Comparison of ENCODE assay signal across 7 cellular contexts in genomic region chr6:3767483-3767882, GRCh38. TPM values are rescaled to one million over a fixed set of nuclear protein-coding genes. Genes with fewer than 3 reads are reported as not detected.
DNase-seq lines count a peak whose midpoint lies in the region; ATAC-seq, FAIRE-seq and TF ChIP-seq lines count a peak whose summit lies in the region.
"Not testable (repeated sequence)": the region's sequence is repeated elsewhere in the genome, so short reads cannot be mapped to it uniquely, and the experiment has no call there.

No MANE protein-coding gene starts in this region.

- H3K4me1 ChIP-seq in DOHH2 (ENCODE audit: control insufficient read depth, low read length) = peaks cover 72% of the 10 kb centered on the region
- H3K4me1 ChIP-seq in left lung = not testable (repeated sequence)

- H4K20me1 ChIP-seq in DOHH2 (ENCODE audit: control insufficient read depth, insufficient read depth, low read depth, low read length) = not testable (repeated sequence)

- H3K79me2 ChIP-seq in DOHH2 (ENCODE audit: control insufficient read depth, low read length) = not testable (repeated sequence)

- intact Hi-C loops in left lung (cut with DNase I) = not testable (repeated sequence)

- FAIRE-seq in bronchial epithelial cell (lab: Jason Lieb, UNC) = not testable (repeated sequence)

- not testable (repeated sequence) for H3K9me3 ChIP-seq in DOHH2 (ENCODE audit: control insufficient read depth, insufficient read depth, low read length); left lung

- H3K4me2 ChIP-seq in DOHH2 (ENCODE audit: low read length) = peak overlapping the region; percentile 59

- not testable (repeated sequence) for H3F3A ChIP-seq in DOHH2 (ENCODE audit: control insufficient read depth, insufficient read depth)

- DNase-seq in M059J (ENCODE audit: low read depth) = peak; percentile 59
- peak; percentile 44 for DNase-seq in SIG-M5 treated with dmso at 0.1 percent for 504 hours (lab: John Stamatoyannopoulos, UW; ENCODE audit: unreplicated experiment)
- peak; percentile 61 for DNase-seq in bronchial epithelial cell (ENCODE audit: low read depth)
- DNase-seq in fibroblast of peridontal ligament (ENCODE audit: extremely low read depth) = peak; percentile 53
- DNase-seq in left lung = not testable (repeated sequence)
- peak; percentile 94 for DNase-seq in renal cortical epithelial cell (ENCODE audit: low read depth)

- H3K4me3 ChIP-seq in DOHH2 (ENCODE audit: low read length) = 0 out of 2 replicates have a peak overlapping the region, but pooled peaks have one; percentile 29
- H3K4me3 ChIP-seq in bronchial epithelial cell (ENCODE audit: low read depth, low read length); left lung: not testable (repeated sequence)

- not testable (repeated sequence) for TF ChIP-seq CTCF in DOHH2 (IDR thresholded peaks at IDR 0.05; ENCODE audit: low read depth, low read length, poor library complexity, severe bottlenecking); bronchial epithelial cell (IDR thresholded peaks at IDR 0.05; ENCODE audit: insufficient read depth, low read length, severe bottlenecking); left lung (IDR thresholded peaks at IDR 0.05)

- not testable (repeated sequence) for H3K27ac ChIP-seq in DOHH2 (ENCODE audit: low read depth, low read length); left lung

- H3K36me3 ChIP-seq in DOHH2 (ENCODE audit: control insufficient read depth, low read length); bronchial epithelial cell (ENCODE audit: control insufficient read depth, insufficient read depth, low read length); left lung: not testable (repeated sequence)

- H3K9me2 ChIP-seq in DOHH2 (replicated peaks; ENCODE audit: control insufficient read depth, low read length) = not testable (repeated sequence)

- H3K27me3 ChIP-seq in DOHH2 (ENCODE audit: control insufficient read depth, low read length); bronchial epithelial cell (ENCODE audit: control insufficient read depth, insufficient read depth, low read length); left lung: not testable (repeated sequence)

- peak; percentile 38 for ATAC-seq in left lung

RNA-seq across cellular contexts. Expression of gene PXDC1, which starts 16.0 kb away (rescaled TPM):
- 75.3 and 89.8 TPM in 2 replicates for total RNA-seq in M059J (2014; rRNA removed; shearing (Covaris generic))
- total RNA-seq in bronchial epithelial cell (47.6 and 64.5 TPM in 2 replicates), left lung (10 to 100 TPM; 49.9 to 50.8 TPM), renal cortical epithelial cell (29.0 and 62.0 TPM in 2 replicates)
